Comparison of ENCODE assay signal across 28 cellular contexts in the genomic region with DNA sequence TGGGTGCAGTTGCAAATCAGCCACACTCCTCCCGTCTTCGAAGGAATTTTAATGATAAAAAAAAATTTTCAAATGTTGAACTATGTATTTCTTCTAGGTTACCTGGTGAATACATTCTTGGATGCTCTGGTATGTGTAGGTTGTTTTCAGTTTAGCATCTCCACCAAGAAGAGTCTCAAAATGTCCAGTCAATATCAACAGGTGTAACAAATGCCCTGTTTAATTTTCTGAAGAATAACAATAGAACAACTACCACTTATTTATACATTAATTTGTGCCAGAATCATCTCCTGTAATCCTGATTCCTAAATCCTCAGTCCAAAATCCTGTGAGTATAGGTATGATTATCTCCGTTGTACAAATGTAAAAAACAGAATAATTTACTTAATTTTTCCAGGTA.
DNase-seq lines count a peak whose midpoint lies in the region; ATAC-seq and TF ChIP-seq lines count a peak whose summit lies in the region.
"Had no signal": no experiment of that assay in that cellular context is flagged by ENCODE, and none has a peak within 500 bp of the region (broad histone marks: within the 10 kb centered on the region; RNA-seq: fewer than 3 reads in every experiment).

No MANE protein-coding gene starts in this region.

- no peak overlapping the region for H3K4me3 ChIP-seq in heart left ventricle
- H3K4me3 ChIP-seq in uterus, result no peak overlapping the region
- H3K4me3 ChIP-seq: left lung, PC-9, prostate gland had no signal

- 89 to 93% (median 92%) methylated on average over 3 of the region's 3 CpGs for WGBS in heart left ventricle, 4 donors

- intact Hi-C loops in heart left ventricle (cut with DNase I) (no loop called here), left cardiac atrium (cut with DNase I) (no loop called here), activated B cell treated with CpG ODN at 0.5 μM for 24 hours (cut with micrococcal nuclease) (loop anchor here (1.0 to 2.0 kb wide), 2 partner anchors 8 to 13 kb away; no protein-coding TSS in a partner anchor), uterus (cut with DNase I; ENCODE audit: low total_unique reads) (no loop called here)

- peak overlapping the region; percentile 70 for H3K4me3 Mint-ChIP-seq in activated B cell treated with CpG ODN at 0.5 μM for 24 hours
- H3K4me3 Mint-ChIP-seq in naive B cell, result peak overlapping the region; percentile 61 to 88 (median 78)
- H3K4me3 Mint-ChIP-seq: activated CD4-positive, alpha-beta memory T cell treated with anti-CD3 and anti-CD28 coated beads, Interleukin-2, amount 10 ng/mL, durations not matched to agents 7 days and 5 days; activated naive CD8-positive, alpha-beta T cell; activated T-helper 17 cell treated with anti-CD3 and anti-CD28 coated beads, Interleukin-2, amount 50 U/mL, for 72 hours; CD4-positive, CD25-positive, alpha-beta regulatory T cell; type B pancreatic cell had no signal

- no peak for ATAC-seq in heart left ventricle
- no peak for ATAC-seq in left cardiac atrium
- no peak for ATAC-seq in activated B cell treated with CpG ODN at 0.5 μM for 24 hours (ENCODE audit: low read depth)
- no peak for ATAC-seq in naive B cell (ENCODE audit: low read depth in 2 of 2)
- ATAC-seq: activated T-helper 17 cell treated with anti-CD3 and anti-CD28 coated beads, Interleukin-2, amount 50 U/mL, for 72 hours; T-helper 17 cell had no signal

- H3K4me1 ChIP-seq in heart left ventricle (peaks cover 0 to 65% (median 41%) of the 10 kb centered on the region in 12 donors), uterus (peaks cover 0 to 10% of the 10 kb centered on the region in 2 donors)
- H3K4me1 ChIP-seq: prostate gland had no signal

- H3K27ac Mint-ChIP-seq in activated B cell treated with CpG ODN at 0.5 μM for 24 hours (peak overlapping the region; percentile 73), naive B cell (peak overlapping the region in 5 of 6 donors; percentile 62 to 91 (median 81))
- H3K27ac Mint-ChIP-seq: activated CD4-positive, alpha-beta memory T cell treated with anti-CD3 and anti-CD28 coated beads, Interleukin-2, amount 10 ng/mL, durations not matched to agents 7 days and 5 days; activated naive CD8-positive, alpha-beta T cell; activated T-helper 17 cell treated with anti-CD3 and anti-CD28 coated beads, Interleukin-2, amount 50 U/mL, for 72 hours; CD4-positive, CD25-positive, alpha-beta regulatory T cell; T-helper 17 cell; type B pancreatic cell had no signal

- TF ChIP-seq POLR2A in heart left ventricle (IDR thresholded peaks at IDR 0.05), result no peak
- no peak for TF ChIP-seq POLR2A in uterus (IDR thresholded peaks at IDR 0.05)

- peaks cover 81% of the 10 kb centered on the region for H3K4me1 Mint-ChIP-seq in activated B cell treated with CpG ODN at 0.5 μM for 24 hours
- peaks cover 62 to 79% (median 74%) of the 10 kb centered on the region in 3 donors for H3K4me1 Mint-ChIP-seq in naive B cell
- H3K4me1 Mint-ChIP-seq: activated T-helper 17 cell treated with anti-CD3 and anti-CD28 coated beads, Interleukin-2, amount 50 U/mL, for 72 hours; CD4-positive, CD25-positive, alpha-beta regulatory T cell had no signal

- CTCF ChIA-PET in activated B cell treated with CpG ODN at 0.5 μM for 24 hours (lab: Charles Lee), result no interaction called here

- POLR2A ChIA-PET in activated B cell treated with CpG ODN at 0.5 μM for 24 hours (lab: Charles Lee), result interaction anchor here (0.7 kb wide), 1 partner anchor 77 kb away, joined by 4 read pairs; no protein-coding TSS in a partner anchor

- TF ChIP-seq CTCF in heart left ventricle (IDR thresholded peaks at IDR 0.05) (no peak), activated B cell treated with CpG ODN at 0.5 μM for 24 hours (IDR thresholded peaks at IDR 0.05) (no peak), uterus (IDR thresholded peaks at IDR 0.05) (no peak)

- no peaks in the 10 kb centered on the region for H3K27me3 ChIP-seq in heart left ventricle
- H3K27me3 ChIP-seq in uterus, result no peaks in the 10 kb centered on the region

- no peaks in the 10 kb centered on the region for H3K9me3 ChIP-seq in heart left ventricle
- H3K9me3 ChIP-seq in uterus, result no peaks in the 10 kb centered on the region
- H3K9me3 ChIP-seq: left lung, prostate gland had no signal

- H3K27ac ChIP-seq in heart left ventricle, result peak overlapping the region in 10 of 12 donors; percentile 20 to 79 (median 60)
- peak overlapping the region; percentile 31 to 65 for H3K27ac ChIP-seq in uterus
- H3K27ac ChIP-seq: 22Rv1, HL-60, left lung, PC-9, prostate gland had no signal

- peaks cover 60% of the 10 kb centered on the region for H3K36me3 Mint-ChIP-seq in activated B cell treated with CpG ODN at 0.5 μM for 24 hours (ENCODE audit: low read depth)
- peaks cover 12 to 21% of the 10 kb centered on the region in 2 donors for H3K36me3 Mint-ChIP-seq in naive B cell
- H3K36me3 Mint-ChIP-seq: CD4-positive, CD25-positive, alpha-beta regulatory T cell; type B pancreatic cell had no signal

- H3K9me3 Mint-ChIP-seq in activated B cell treated with CpG ODN at 0.5 μM for 24 hours, result peaks cover 3% of the 10 kb centered on the region
- peaks cover 0 to 6% (median 3%) of the 10 kb centered on the region in 7 donors for H3K9me3 Mint-ChIP-seq in naive B cell
- H3K9me3 Mint-ChIP-seq: activated CD4-positive, alpha-beta memory T cell treated with anti-CD3 and anti-CD28 coated beads, Interleukin-2, amount 10 ng/mL, durations not matched to agents 7 days and 5 days; activated T-helper 17 cell treated with anti-CD3 and anti-CD28 coated beads, Interleukin-2, amount 50 U/mL, for 72 hours had no signal

- DNase-seq in heart left ventricle, result no peak
- DNase-seq in left cardiac atrium, result no peak
- DNase-seq in activated B cell treated with CpG ODN at 0.5 μM for 24 hours, result no peak
- no peak for DNase-seq in naive B cell
- no peak for DNase-seq in uterus
- no peak for DNase-seq in OCI-M1 (lab: John Stamatoyannopoulos, UW)
- DNase-seq in EL, result no peak
- DNase-seq in NCI-H774 (lab: John Stamatoyannopoulos, UW), result no peak
- DNase-seq: activated CD4-positive, alpha-beta memory T cell treated with anti-CD3 and anti-CD28 coated beads, Interleukin-2, amount 10 ng/mL, durations not matched to agents 7 days and 5 days; activated CD4-positive, alpha-beta T cell treated with anti-CD3 and anti-CD28 coated beads for 1 hour; activated CD8-positive, alpha-beta memory T cell treated with anti-CD3 and anti-CD28 coated beads, Interleukin-2, amount 50 U/mL, for 48 hours; CD4-positive, CD25-positive, alpha-beta regulatory T cell; DND-41; effector CD4-positive, alpha-beta T cell; left lung; MM.1S; NCI-H2029; NCI-H524 treated with DMSO at 0.1 percent for 48 hours; NK-92 treated with Interleukin-12 subunit alpha and Interleukin-12 subunit beta, amount 100 ng/mL, for 24 hours; PC-9; stimulated activated CD4-positive, alpha-beta T cell treated with anti-CD3 and anti-CD28 coated beads, Interleukin-4, amount 100 ng/mL, for 24 hours; T-helper 17 cell had no signal

- no peaks in the 10 kb centered on the region for H3K36me3 ChIP-seq in heart left ventricle
- no peaks in the 10 kb centered on the region for H3K36me3 ChIP-seq in uterus
- H3K36me3 ChIP-seq: left lung, prostate gland had no signal

- H3K27me3 Mint-ChIP-seq in activated B cell treated with CpG ODN at 0.5 μM for 24 hours (no peaks in the 10 kb centered on the region), naive B cell (no peaks in the 10 kb centered on the region)
